ENCODE assay signal across 23 cellular contexts in genomic region chr2:130842770-130843169, GRCh38.
"Had no signal": no experiment of that assay in that cellular context is flagged by ENCODE, and none has a peak within 500 bp of the region (broad histone marks: within the 10 kb centered on the region; RNA-seq: fewer than 3 reads in every experiment).

No MANE protein-coding gene starts in this region.

- H3K9me3 Mint-ChIP-seq: central memory CD8-positive, alpha-beta T cell; effector memory CD8-positive, alpha-beta T cell; naive thymus-derived CD8-positive, alpha-beta T cell had no signal

- ATAC-seq: effector memory CD8-positive, alpha-beta T cell; left lobe of liver; naive thymus-derived CD8-positive, alpha-beta T cell; sciatic nerve had no signal

- H3K27me3 ChIP-seq: ascending aorta, testis, uterus had no signal

- H3K4me1 ChIP-seq: adrenal gland, ascending aorta, colonic mucosa, esophagus muscularis mucosa, testis, uterus had no signal

- H3K36me3 Mint-ChIP-seq: activated naive CD8-positive, alpha-beta T cell; naive thymus-derived CD8-positive, alpha-beta T cell had no signal

- FAIRE-seq: frontal cortex, keratinocyte had no signal

- H3K36me3 ChIP-seq: adrenal gland, ascending aorta, brain microvascular endothelial cell, colonic mucosa, esophagus muscularis mucosa, uterus had no signal

- DNase-seq: activated T-cell treated with anti-CD3 and anti-CD28 coated beads, Interleukin-2, amount 50 U/mL, for 1 hour; adrenal gland; brain microvascular endothelial cell; colonic mucosa; dorsolateral prefrontal cortex; effector memory CD8-positive, alpha-beta T cell; head of caudate nucleus; naive thymus-derived CD8-positive, alpha-beta T cell; stimulated activated CD4-positive, alpha-beta T cell treated with anti-CD3 and anti-CD28 coated beads, Interleukin-4, amount 100 ng/mL, for 1 hour; stimulated activated naive CD4-positive, alpha-beta T cell; T-helper 2 cell; testis; trophoblast cell; uterus had no signal

- H3K27ac Mint-ChIP-seq: activated naive CD8-positive, alpha-beta T cell; effector memory CD8-positive, alpha-beta T cell; naive thymus-derived CD8-positive, alpha-beta T cell had no signal

- H3K9me3 ChIP-seq: adrenal gland, ascending aorta, colonic mucosa, esophagus muscularis mucosa, testis, uterus had no signal

- H3K27ac ChIP-seq: adrenal gland, ascending aorta, brain microvascular endothelial cell, colonic mucosa, esophagus muscularis mucosa, testis, uterus had no signal

- H3K4me1 Mint-ChIP-seq: central memory CD8-positive, alpha-beta T cell; naive thymus-derived CD8-positive, alpha-beta T cell had no signal

- H3K4me3 Mint-ChIP-seq: activated naive CD8-positive, alpha-beta T cell; central memory CD8-positive, alpha-beta T cell; effector memory CD8-positive, alpha-beta T cell; naive thymus-derived CD8-positive, alpha-beta T cell had no signal

- H3K4me3 ChIP-seq: adrenal gland, ascending aorta, colonic mucosa, dorsolateral prefrontal cortex, esophagus muscularis mucosa, lung, testis, uterus had no signal
